Comparison of ENCODE assay signal across 20 cellular contexts in genomic region chr12:6314776-6315175, GRCh38. TPM values are rescaled to one million over a fixed set of nuclear protein-coding genes. Genes with fewer than 3 reads are reported as not detected.
"Had no signal": no experiment of that assay in that cellular context is flagged by ENCODE, and none has a peak within 500 bp of the region (broad histone marks: within the 10 kb centered on the region; RNA-seq: fewer than 3 reads in every experiment).

No MANE protein-coding gene starts in this region.

- H3K36me3 ChIP-seq: colonic mucosa, left lung, upper lobe of left lung had no signal

- DNase-seq: activated CD4-positive, alpha-beta memory T cell treated with anti-CD3 and anti-CD28 coated beads for 36 hours; activated naive CD4-positive, alpha-beta T cell treated with anti-CD3 and anti-CD28 coated beads, Interleukin-2, amount 50 U/mL, for 16 hours; activated T-cell treated with anti-CD3 and anti-CD28 coated beads, Interleukin-2, amount 50 U/mL, for 1 hour; amniotic stem cell; central memory CD4-positive, alpha-beta T cell; colonic mucosa; left lung; midbrain; nephron progenitor cell; occipital lobe; retina; stimulated activated CD4-positive, alpha-beta T cell treated with anti-CD3 and anti-CD28 coated beads, Interleukin-12 subunit alpha, Interleukin-12 subunit beta, amount 100 ng/mL, for 4 hours; stimulated activated CD4-positive, alpha-beta T cell treated with anti-CD3 and anti-CD28 coated beads, Interleukin-1b, Interleukin-23, amount 100 ng/mL, for 48 hours; stimulated activated CD8-positive, alpha-beta memory T cell treated with anti-CD3 and anti-CD28 coated beads, Interleukin-4, amount 100 ng/mL, for 48 hours; stimulated activated naive CD4-positive, alpha-beta T cell treated with Interleukin-2 at 50 U/mL for 16 hours had no signal

- H3K36me3 Mint-ChIP-seq: activated CD4-positive, alpha-beta memory T cell treated with anti-CD3 and anti-CD28 coated beads for 36 hours; brain had no signal

- H3K9me3 Mint-ChIP-seq: activated CD4-positive, alpha-beta memory T cell treated with anti-CD3 and anti-CD28 coated beads for 36 hours; brain; nephron progenitor cell had no signal

- H3K27ac ChIP-seq: colonic mucosa, left lung, upper lobe of left lung had no signal

- H3K4me3 Mint-ChIP-seq: activated CD4-positive, alpha-beta memory T cell treated with anti-CD3 and anti-CD28 coated beads for 36 hours; brain; nephron progenitor cell had no signal

- H3K9me3 ChIP-seq: colonic mucosa, left lung, upper lobe of left lung had no signal

- H3K27ac Mint-ChIP-seq: activated CD4-positive, alpha-beta memory T cell treated with anti-CD3 and anti-CD28 coated beads for 36 hours; brain; nephron progenitor cell had no signal

- H3K27me3 ChIP-seq: colonic mucosa had no signal

- H3K4me3 ChIP-seq: colonic mucosa, left lung, upper lobe of left lung had no signal

RNA-seq across cellular contexts. Expression of gene PLEKHG6, which starts 4.3 kb away (rescaled TPM):
- total RNA-seq: activated CD4-positive, alpha-beta memory T cell treated with anti-CD3 and anti-CD28 coated beads for 36 hours; lung microvascular endothelial cell; occipital lobe; T-helper 2 cell treated with Interferon-gamma antibody and Interleukin-4, amounts not matched to agents 100 ng/mL and 5 ng/mL, for 36 hours; temporal lobe had no signal
